In the genomic region with DNA sequence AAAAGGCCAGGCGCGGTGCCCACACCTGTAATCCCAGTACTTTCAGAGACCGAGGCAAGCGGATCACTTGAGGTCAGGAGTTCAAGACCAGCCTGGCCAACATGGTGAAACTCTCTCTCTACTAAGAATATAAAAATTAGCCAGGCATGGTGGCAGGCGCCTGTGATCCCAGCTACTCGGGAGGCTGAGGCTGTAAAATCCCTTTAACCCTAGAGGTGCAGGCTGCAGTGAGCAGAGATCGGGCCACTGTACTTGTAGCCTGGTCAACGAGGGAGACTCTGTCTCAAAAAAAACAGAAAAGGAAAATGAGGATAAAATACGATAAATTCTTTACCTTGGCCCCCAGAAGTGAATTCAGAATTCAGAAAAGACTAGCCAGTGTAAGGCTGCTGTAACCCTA, we compare ENCODE assay signal across 9 cellular contexts. TPM values are rescaled to one million over a fixed set of nuclear protein-coding genes. Genes with fewer than 3 reads are reported as not detected.
DNase-seq lines count a peak whose midpoint lies in the region; ATAC-seq, FAIRE-seq and TF ChIP-seq lines count a peak whose summit lies in the region.
"Had no signal": no experiment of that assay in that cellular context is flagged by ENCODE, and none has a peak within 500 bp of the region (broad histone marks: within the 10 kb centered on the region; RNA-seq: fewer than 3 reads in every experiment).

No MANE protein-coding gene starts in this region.

- H3K9ac ChIP-seq in HUES6 (ENCODE audit: low read length) = no peak overlapping the region
- peak overlapping the region; percentile 84 for H3K9ac ChIP-seq in muscle layer of colon (ENCODE audit: low read length)

- peaks cover 5% of the 10 kb centered on the region; the same call in 1 of the 3 replicates for H3K4me1 ChIP-seq in A549
- H3K4me1 ChIP-seq in HUES6 (ENCODE audit: control insufficient read depth, insufficient read depth, low read length) = peaks cover 5% of the 10 kb centered on the region; the same call in 1 of the 2 replicates
- no peaks in the 10 kb centered on the region for H3K4me1 ChIP-seq in breast epithelium
- peaks cover 13% of the 10 kb centered on the region for H3K4me1 ChIP-seq in muscle layer of colon (ENCODE audit: insufficient read depth, low read length)

- CTCF ChIA-PET in A549 (lab: Yijun Ruan, JAX) = no interaction called here

- H3K27ac ChIP-seq in A549 (no peak overlapping the region), HUES6 (ENCODE audit: low read depth, low read length) (no peak overlapping the region), breast epithelium (peak overlapping the region; percentile 48 to 97), muscle layer of colon (ENCODE audit: low read depth, low read length) (peak overlapping the region; percentile 77)

- FAIRE-seq in A549 (lab: Jason Lieb, UNC) = no peak

- DNase-seq in A549 (ENCODE audit: low read depth in 1 of 2, low spot score in 1 of 2) = no peak
- DNase-seq in breast epithelium (ENCODE audit: low spot score in 2 of 2) = no peak
- DNase-seq in activated effector memory CD4-positive, alpha-beta T cell treated with Interleukin-2 at 50 U/mL for 16 hours = no peak
- DNase-seq in SKM-1 (lab: John Stamatoyannopoulos, UW; ENCODE audit: unreplicated experiment) = no peak
- no peak for DNase-seq in NCI-H187 treated with DMSO at 0.1 percent for 48 hours (lab: John Stamatoyannopoulos, UW)
- DNase-seq in activated effector memory CD4-positive, alpha-beta T cell treated with anti-CD3 and anti-CD28 coated beads, Interleukin-2, amount 50 U/mL, for 16 hours = no peak
- DNase-seq: NCI-H1417 treated with DMSO at 0.1 percent for 48 hours had no signal

- H3K27me3 ChIP-seq in HUES6 (ENCODE audit: control insufficient read depth, insufficient read depth, low read length) = no peaks in the 10 kb centered on the region
- H3K27me3 ChIP-seq in breast epithelium = no peaks in the 10 kb centered on the region
- H3K27me3 ChIP-seq in muscle layer of colon (ENCODE audit: control insufficient read depth in 1 of 2, insufficient read depth in 2 of 2, low read length in 2 of 2) = no peaks in the 10 kb centered on the region

- TF ChIP-seq RAD21 in A549 (conservative IDR thresholded peaks at IDR 0.05 in 1 of 2, IDR thresholded peaks at IDR 0.05 in 1 of 2) = no peak

- no peak for TF ChIP-seq EP300 in A549 (IDR thresholded peaks at IDR 0.05)

- H3K4me2 ChIP-seq in A549 = peak overlapping the region; percentile 87

- no peak for TF ChIP-seq CTCF in A549 (IDR thresholded peaks at IDR 0.05)
- TF ChIP-seq CTCF in breast epithelium (IDR thresholded peaks at IDR 0.05) = no peak

- WGBS in A549 (ENCODE audit: missing lambda C conversion rate) = 90% methylated on average over 9 of the region's 9 CpGs

- TF ChIP-seq POLR2A in A549 (IDR thresholded peaks at IDR 0.05; ENCODE audit: low read length) (no peak), breast epithelium (IDR thresholded peaks at IDR 0.05) (no peak)

- no peak for ATAC-seq in A549

- POLR2A ChIA-PET in A549 (lab: Yijun Ruan, JAX) = no interaction called here

- H3K36me3 ChIP-seq in HUES6 (ENCODE audit: control insufficient read depth, insufficient read depth, low read length) = no peaks in the 10 kb centered on the region
- no peaks in the 10 kb centered on the region for H3K36me3 ChIP-seq in breast epithelium
- H3K36me3 ChIP-seq in muscle layer of colon (ENCODE audit: insufficient read depth, low read length) = no peaks in the 10 kb centered on the region

- intact Hi-C loops in breast epithelium (cut with DNase I; ENCODE audit: low total_unique reads) = no loop called here

- no peak overlapping the region for H3K4me3 ChIP-seq in A549
- H3K4me3 ChIP-seq in HUES6 (ENCODE audit: low read depth, low read length) = peak overlapping the region; percentile 83
- peak overlapping the region; percentile 82 to 94 (median 91) for H3K4me3 ChIP-seq in breast epithelium
- peak overlapping the region; percentile 65 to 85 for H3K4me3 ChIP-seq in muscle layer of colon (ENCODE audit: low read depth in 1 of 2, low read length in 2 of 2)

- H3K9me3 ChIP-seq in A549 (no peaks in the 10 kb centered on the region), HUES6 (ENCODE audit: control insufficient read depth, insufficient read depth, low read depth, low read length) (no peaks in the 10 kb centered on the region), breast epithelium (no peaks in the 10 kb centered on the region), muscle layer of colon (ENCODE audit: low read length) (no peaks in the 10 kb centered on the region)

TF ChIP-seq in A549, 52 proteins besides CTCF, POLR2A, EP300 and RAD21:
- no peak for TF ChIP-seq HOXB5 (CRISPR knock-in tag; IDR thresholded peaks at IDR 0.05)
- TF ChIP-seq CEBPB (IDR thresholded peaks at IDR 0.05) = no peak
- TF ChIP-seq NR3C1 (IDR thresholded peaks at IDR 0.05) = no peak
- TF ChIP-seq MYC (IDR thresholded peaks at IDR 0.05; ENCODE audit: borderline replicate concordance, low read length) = no peak
- TF ChIP-seq HDAC2 (IDR thresholded peaks at IDR 0.05) = no peak
- TF ChIP-seq GATA3 (IDR thresholded peaks at IDR 0.05; ENCODE audit: borderline replicate concordance) = no peak
- TF ChIP-seq ZFP36 (IDR thresholded peaks at IDR 0.05; ENCODE audit: borderline replicate concordance, partially characterized antibody) = no peak
- TF ChIP-seq, protein P1, sequence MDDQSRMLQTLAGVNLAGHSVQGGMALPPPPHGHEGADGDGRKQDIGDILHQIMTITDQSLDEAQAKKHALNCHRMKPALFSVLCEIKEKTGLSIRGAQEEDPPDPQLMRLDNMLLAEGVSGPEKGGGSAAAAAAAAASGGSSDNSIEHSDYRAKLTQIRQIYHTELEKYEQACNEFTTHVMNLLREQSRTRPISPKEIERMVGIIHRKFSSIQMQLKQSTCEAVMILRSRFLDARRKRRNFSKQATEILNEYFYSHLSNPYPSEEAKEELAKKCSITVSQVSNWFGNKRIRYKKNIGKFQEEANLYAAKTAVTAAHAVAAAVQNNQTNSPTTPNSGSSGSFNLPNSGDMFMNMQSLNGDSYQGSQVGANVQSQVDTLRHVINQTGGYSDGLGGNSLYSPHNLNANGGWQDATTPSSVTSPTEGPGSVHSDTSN (IDR thresholded peaks at IDR 0.05) = no peak
- TF ChIP-seq, protein P2, sequence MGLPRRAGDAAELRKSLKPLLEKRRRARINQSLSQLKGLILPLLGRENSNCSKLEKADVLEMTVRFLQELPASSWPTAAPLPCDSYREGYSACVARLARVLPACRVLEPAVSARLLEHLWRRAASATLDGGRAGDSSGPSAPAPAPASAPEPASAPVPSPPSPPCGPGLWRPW (IDR thresholded peaks at IDR 0.05) = no peak
- TF ChIP-seq, protein P3, sequence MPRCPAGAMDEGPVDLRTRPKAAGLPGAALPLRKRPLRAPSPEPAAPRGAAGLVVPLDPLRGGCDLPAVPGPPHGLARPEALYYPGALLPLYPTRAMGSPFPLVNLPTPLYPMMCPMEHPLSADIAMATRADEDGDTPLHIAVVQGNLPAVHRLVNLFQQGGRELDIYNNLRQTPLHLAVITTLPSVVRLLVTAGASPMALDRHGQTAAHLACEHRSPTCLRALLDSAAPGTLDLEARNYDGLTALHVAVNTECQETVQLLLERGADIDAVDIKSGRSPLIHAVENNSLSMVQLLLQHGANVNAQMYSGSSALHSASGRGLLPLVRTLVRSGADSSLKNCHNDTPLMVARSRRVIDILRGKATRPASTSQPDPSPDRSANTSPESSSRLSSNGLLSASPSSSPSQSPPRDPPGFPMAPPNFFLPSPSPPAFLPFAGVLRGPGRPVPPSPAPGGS (IDR thresholded peaks at IDR 0.05) = no peak
- TF ChIP-seq HOXB13 (CRISPR knock-in tag; IDR thresholded peaks at IDR 0.05; ENCODE audit: low read depth) = no peak
- TF ChIP-seq NPAS2 (CRISPR knock-in tag; IDR thresholded peaks at IDR 0.05; ENCODE audit: borderline replicate concordance) = no peak
- TF ChIP-seq CBX8 (IDR thresholded peaks at IDR 0.05) = no peak
- TF ChIP-seq, protein P4, sequence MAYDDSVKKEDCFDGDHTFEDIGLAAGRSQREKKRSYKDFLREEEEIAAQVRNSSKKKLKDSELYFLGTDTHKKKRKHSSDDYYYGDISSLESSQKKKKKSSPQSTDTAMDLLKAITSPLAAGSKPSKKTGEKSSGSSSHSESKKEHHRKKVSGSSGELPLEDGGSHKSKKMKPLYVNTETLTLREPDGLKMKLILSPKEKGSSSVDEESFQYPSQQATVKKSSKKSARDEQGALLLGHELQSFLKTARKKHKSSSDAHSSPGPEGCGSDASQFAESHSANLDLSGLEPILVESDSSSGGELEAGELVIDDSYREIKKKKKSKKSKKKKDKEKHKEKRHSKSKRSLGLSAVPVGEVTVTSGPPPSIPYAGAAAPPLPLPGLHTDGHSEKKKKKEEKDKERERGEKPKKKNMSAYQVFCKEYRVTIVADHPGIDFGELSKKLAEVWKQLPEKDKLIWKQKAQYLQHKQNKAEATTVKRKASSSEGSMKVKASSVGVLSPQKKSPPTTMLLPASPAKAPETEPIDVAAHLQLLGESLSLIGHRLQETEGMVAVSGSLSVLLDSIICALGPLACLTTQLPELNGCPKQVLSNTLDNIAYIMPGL (CRISPR knock-in tag; IDR thresholded peaks at IDR 0.05; ENCODE audit: borderline replicate concordance) = no peak
- no peak for TF ChIP-seq ESRRA (IDR thresholded peaks at IDR 0.05; ENCODE audit: borderline replicate concordance, low read length)
- TF ChIP-seq, protein P5, sequence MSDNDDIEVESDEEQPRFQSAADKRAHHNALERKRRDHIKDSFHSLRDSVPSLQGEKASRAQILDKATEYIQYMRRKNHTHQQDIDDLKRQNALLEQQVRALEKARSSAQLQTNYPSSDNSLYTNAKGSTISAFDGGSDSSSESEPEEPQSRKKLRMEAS (IDR thresholded peaks at IDR 0.05) = no peak
- no peak for TF ChIP-seq KDM1A (IDR thresholded peaks at IDR 0.05; ENCODE audit: low read depth)

RNA-seq across cellular contexts. Expression of a gene that starts 1.6 kb away (rescaled TPM):
- polyA plus RNA-seq in A549 (2011; rRNA removed) (17.6 and 19.4 TPM in 2 replicates), A549 (2017; fragmentation: RNase III; extraction: RNeasy Plus Mini Kit Qiagen cat#74134 plus additional on column Dnase treatment) (10.1 to 12.1 TPM (median 11.1 TPM) in 3 replicates)
- polyA plus RNA-seq in A549 (2012; cell fraction: cytosol; rRNA removed) = 8.2 and 8.6 TPM in 2 replicates
- polyA plus RNA-seq in A549 (2012; cell fraction: nucleus; rRNA removed) = 14.6 and 24.9 TPM in 2 replicates
- 2.8 TPM in 2 replicates for polyA minus RNA-seq in A549 (2011; rRNA and poly(A)+ RNA removed)
- 10 to 100 TPM; 88.8 to 92.8 (median 91.8) TPM for total RNA-seq in breast epithelium

RNA-seq across cellular contexts. Expression of a gene that starts 13.3 kb away (rescaled TPM):
- polyA plus RNA-seq in A549 (2011; rRNA removed) = 0.83 and 1.1 TPM in 2 replicates
- 0.08 and 0.12 TPM in 2 replicates for polyA plus RNA-seq in A549 (2012; cell fraction: cytosol; rRNA removed)
- polyA plus RNA-seq in A549 (2012; cell fraction: nucleus; rRNA removed) = 0.05 TPM in 1 of 2 replicates, not detected in the other
- 0.51 to 1.0 TPM (median 0.75 TPM) in 3 replicates for polyA plus RNA-seq in A549 (2017; fragmentation: RNase III; extraction: RNeasy Plus Mini Kit Qiagen cat#74134 plus additional on column Dnase treatment)
- polyA minus RNA-seq in A549 (2011; rRNA and poly(A)+ RNA removed) = not detected in 2 replicates
- total RNA-seq in breast epithelium = 1 to 10 TPM; 2.0 to 3.0 (median 2.2) TPM

Comparison
In these comparisons a context has a peak if more than half of its experiments do, and no peak if none do; other contexts are left out.
1. H3K27ac ChIP-seq: peak in breast epithelium (2 of 2) and muscle layer of colon (single experiment); none in A549 (0 of 2) and HUES6 (single experiment).